ENCODE assay signal across 22 cellular contexts in the genomic region with DNA sequence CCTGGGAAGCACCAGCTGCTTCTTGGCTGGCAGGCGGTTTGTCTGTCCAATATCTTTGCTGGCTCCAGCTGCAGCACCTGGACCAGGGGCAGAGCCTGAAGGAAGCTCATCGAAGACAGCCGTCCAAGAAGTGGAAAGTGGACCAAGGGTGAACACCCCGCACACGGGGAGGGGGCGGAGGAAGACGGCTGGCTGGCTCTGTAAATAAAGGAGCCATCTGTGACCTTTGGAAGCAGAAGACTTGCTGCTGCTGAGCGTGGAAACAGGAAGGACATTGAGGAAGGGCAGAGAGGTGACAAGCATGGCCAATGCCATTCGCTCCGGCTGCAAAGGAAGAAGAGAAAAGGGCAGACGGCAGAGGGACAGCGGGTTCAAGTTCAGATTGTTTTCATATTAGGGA. TPM values are rescaled to one million over a fixed set of nuclear protein-coding genes. Genes with fewer than 3 reads are reported as not detected.
DNase-seq lines count a peak whose midpoint lies in the region; ATAC-seq and TF ChIP-seq lines count a peak whose summit lies in the region.
"Had no signal": no experiment of that assay in that cellular context is flagged by ENCODE, and none has a peak within 500 bp of the region (broad histone marks: within the 10 kb centered on the region; RNA-seq: fewer than 3 reads in every experiment).

No MANE protein-coding gene starts in this region.

- no peak overlapping the region for H3K4ac ChIP-seq in mesendoderm (ENCODE audit: low read depth, low read length)

- WGBS in mesendoderm (ENCODE audit: extremely low coverage, insufficient coverage, low lambda C conversion rate) = no CpG with 5 or more reads among the region's 12 CpGs

- H3K27me3 ChIP-seq in mesendoderm (ENCODE audit: insufficient read depth, low read length, poor library complexity) (no peaks in the 10 kb centered on the region), breast epithelium (no peaks in the 10 kb centered on the region)
- H3K27me3 ChIP-seq: BE2C had no signal

- no peaks in the 10 kb centered on the region for H3K4me1 ChIP-seq in mesendoderm (ENCODE audit: control insufficient read depth, low read depth, low read length)
- no peaks in the 10 kb centered on the region for H3K4me1 ChIP-seq in breast epithelium
- H3K4me1 ChIP-seq: BE2C had no signal

- no peaks in the 10 kb centered on the region for H3K9me3 Mint-ChIP-seq in activated naive CD4-positive, alpha-beta T cell treated with anti-CD3 and anti-CD28 coated beads, Interleukin-2, amount 50 U/mL, for 24 hours
- H3K9me3 Mint-ChIP-seq in activated naive CD4-positive, alpha-beta T cell treated with anti-CD3 and anti-CD28 coated beads, Interleukin-2, amount 50 U/mL, for 72 hours = no peaks in the 10 kb centered on the region
- peaks cover 2% of the 10 kb centered on the region for H3K9me3 Mint-ChIP-seq in neural crest cell
- H3K9me3 Mint-ChIP-seq: CD4-positive, alpha-beta memory T cell; HFFc6 had no signal

- H4K8ac ChIP-seq in mesendoderm (ENCODE audit: low read depth, low read length) = no peak overlapping the region

- no peak overlapping the region for H3K23ac ChIP-seq in mesendoderm (ENCODE audit: low read length)

- H3K4me2 ChIP-seq in mesendoderm (ENCODE audit: low read length) = no peak overlapping the region
- H3K4me2 ChIP-seq: KMS-11 had no signal

- H3K36me3 ChIP-seq in mesendoderm (ENCODE audit: control insufficient read depth, insufficient read depth, low read length) (no peaks in the 10 kb centered on the region), breast epithelium (no peaks in the 10 kb centered on the region)
- H3K36me3 ChIP-seq: BE2C had no signal

- no peak overlapping the region for H3K56ac ChIP-seq in mesendoderm (ENCODE audit: low read length)

- no peak overlapping the region for H3K27ac ChIP-seq in mesendoderm (ENCODE audit: low read depth, low read length)
- no peak overlapping the region for H3K27ac ChIP-seq in breast epithelium
- H3K27ac ChIP-seq: KMS-11 had no signal

- no peaks in the 10 kb centered on the region for H3K79me2 ChIP-seq in mesendoderm (ENCODE audit: control insufficient read depth, insufficient read depth, low read length)

- H4K5ac ChIP-seq in mesendoderm (ENCODE audit: low read length) = no peak overlapping the region

- no peak for TF ChIP-seq CTCF in neural crest cell (conservative IDR thresholded peaks at IDR 0.05)
- no peak for TF ChIP-seq CTCF in breast epithelium (IDR thresholded peaks at IDR 0.05)

- H2BK5ac ChIP-seq in mesendoderm (ENCODE audit: low read length) = no peak overlapping the region

- no peak overlapping the region for H2BK15ac ChIP-seq in mesendoderm (replicated peaks; ENCODE audit: low read depth)

- no peaks in the 10 kb centered on the region for H3K36me3 Mint-ChIP-seq in activated naive CD4-positive, alpha-beta T cell treated with anti-CD3 and anti-CD28 coated beads, Interleukin-2, amount 50 U/mL, for 24 hours
- H3K36me3 Mint-ChIP-seq in activated naive CD4-positive, alpha-beta T cell treated with anti-CD3 and anti-CD28 coated beads, Interleukin-2, amount 50 U/mL, for 72 hours = peaks cover 0 to 5% of the 10 kb centered on the region in 2 donors
- H3K36me3 Mint-ChIP-seq in neural crest cell (ENCODE audit: low read depth) = no peaks in the 10 kb centered on the region

- H3K18ac ChIP-seq in mesendoderm (ENCODE audit: low read length) = no peak overlapping the region

- no peak for TF ChIP-seq POLR2A in breast epithelium (IDR thresholded peaks at IDR 0.05)

- H3K4me3 Mint-ChIP-seq in activated naive CD4-positive, alpha-beta T cell treated with anti-CD3 and anti-CD28 coated beads, Interleukin-2, amount 50 U/mL, for 24 hours = no peak overlapping the region
- H3K4me3 Mint-ChIP-seq in neural crest cell = no peak overlapping the region
- H3K4me3 Mint-ChIP-seq: CD4-positive, alpha-beta memory T cell; HFFc6 had no signal

- peak overlapping the region; percentile 43 for H3K27ac Mint-ChIP-seq in activated naive CD4-positive, alpha-beta T cell treated with anti-CD3 and anti-CD28 coated beads, Interleukin-2, amount 50 U/mL, for 24 hours
- H3K27ac Mint-ChIP-seq in activated naive CD4-positive, alpha-beta T cell treated with anti-CD3 and anti-CD28 coated beads, Interleukin-2, amount 50 U/mL, for 72 hours = no peak overlapping the region
- peak overlapping the region; percentile 21 for H3K27ac Mint-ChIP-seq in neural crest cell (ENCODE audit: unreplicated experiment)
- H3K27ac Mint-ChIP-seq: CD4-positive, alpha-beta memory T cell; HFFc6 had no signal

- no peak overlapping the region for H2AK5ac ChIP-seq in mesendoderm (ENCODE audit: low read length)

- ATAC-seq in activated naive CD4-positive, alpha-beta T cell treated with anti-CD3 and anti-CD28 coated beads, Interleukin-2, amount 50 U/mL, for 72 hours = no peak
- peak; percentile 92 for ATAC-seq in left colon
- ATAC-seq: PC-3 had no signal

- peaks cover 10% of the 10 kb centered on the region for H3K27me3 Mint-ChIP-seq in activated naive CD4-positive, alpha-beta T cell treated with anti-CD3 and anti-CD28 coated beads, Interleukin-2, amount 50 U/mL, for 24 hours
- peaks cover 10% of the 10 kb centered on the region for H3K27me3 Mint-ChIP-seq in neural crest cell (ENCODE audit: low read depth)

- H3K9ac ChIP-seq in mesendoderm (ENCODE audit: low read length) = no peak overlapping the region
- H3K9ac ChIP-seq: KMS-11 had no signal

- H3K4me3 ChIP-seq in mesendoderm (ENCODE audit: low read length) = no peak overlapping the region
- no peak overlapping the region for H3K4me3 ChIP-seq in breast epithelium

- H3K79me1 ChIP-seq in mesendoderm (ENCODE audit: low read length) = no peaks in the 10 kb centered on the region

- DNase-seq in activated naive CD4-positive, alpha-beta T cell treated with anti-CD3 and anti-CD28 coated beads, Interleukin-2, amount 50 U/mL, for 72 hours (ENCODE audit: low spot score in 2 of 2) = no peak
- peak in 1 of 2 donors; percentile 52 for DNase-seq in left colon
- no peak for DNase-seq in neural crest cell (ENCODE audit: low read depth, low spot score)
- no peak for DNase-seq in glomerular visceral epithelial cell (ENCODE audit: extremely low spot score)
- no peak for DNase-seq in mesendoderm
- no peak for DNase-seq in breast epithelium (ENCODE audit: low spot score in 2 of 2)
- DNase-seq: BE2C; Calu3; CD4-positive, alpha-beta memory T cell; DMS79; H7; HFFc6; MV-4-11; NCI-H1694 treated with DMSO at 0.1 percent for 48 hours; NCI-H510A; NCI-H774; PC-3; RPMI8226; SIG-M5 had no signal

- peaks cover 28% of the 10 kb centered on the region for H3K4me1 Mint-ChIP-seq in activated naive CD4-positive, alpha-beta T cell treated with anti-CD3 and anti-CD28 coated beads, Interleukin-2, amount 50 U/mL, for 24 hours
- peaks cover 35% of the 10 kb centered on the region for H3K4me1 Mint-ChIP-seq in neural crest cell

- intact Hi-C loops in left colon (cut with DNase I, micrococcal nuclease) (no loop called here), breast epithelium (cut with DNase I; ENCODE audit: low total_unique reads) (no loop called here)

- H2BK120ac ChIP-seq in mesendoderm (ENCODE audit: low read depth, low read length) = no peak overlapping the region

- no peaks in the 10 kb centered on the region for H3K9me3 ChIP-seq in breast epithelium
- H3K9me3 ChIP-seq: BE2C had no signal

RNA-seq across cellular contexts. Expression of gene ECHDC3, which starts 34.2 kb away (rescaled TPM):
- 1 to 10 TPM in 1 of 2 donors, under 1 TPM in 1; 0.41 to 1.8 TPM for total RNA-seq in activated naive CD4-positive, alpha-beta T cell treated with anti-CD3 and anti-CD28 coated beads, Interleukin-2, amount 50 U/mL, for 72 hours
- total RNA-seq in left colon (10 to 100 TPM; 10.2 to 10.5 TPM), neural crest cell (5.2 and 5.3 TPM in 2 replicates), breast epithelium (100 to 1,000 TPM in 2 of 3 donors, 10 to 100 TPM in 1; 62.6 to 256 (median 132) TPM)
- polyA plus RNA-seq in mesendoderm (2013, experiment 1 of 2) = 7.4 TPM
- 6.2 TPM for polyA plus RNA-seq in mesendoderm (2013, experiment 2 of 2)
- total RNA-seq: A172, PC-3 had no signal

Comparison
In these comparisons a context has a peak if more than half of its experiments do, and no peak if none do; other contexts are left out.
1. H3K27ac Mint-ChIP-seq: peak in activated naive CD4-positive, alpha-beta T cell treated with anti-CD3 and anti-CD28 coated beads, Interleukin-2, amount 50 U/mL, for 24 hours (single experiment) and neural crest cell (single experiment); none in activated naive CD4-positive, alpha-beta T cell treated with anti-CD3 and anti-CD28 coated beads, Interleukin-2, amount 50 U/mL, for 72 hours (0 of 2).
2. RNA of gene ECHDC3, which starts 34.2 kb away (total RNA-seq): 62.6 to 256 TPM in breast epithelium; 10.2 to 10.5 TPM in left colon, 5.2 to 5.3 TPM in neural crest cell and 0.41 to 1.8 TPM in activated naive CD4-positive, alpha-beta T cell treated with anti-CD3 and anti-CD28 coated beads, Interleukin-2, amount 50 U/mL, for 72 hours; every median in the first group is over 4 times any median in the second.